8 cellular contexts compared by ENCODE assay signal in genomic region chrX:40580537-40581332, GRCh38. TPM values are rescaled to one million over a fixed set of nuclear protein-coding genes. Genes with fewer than 3 reads are reported as not detected.
A peak's percentile ranks its signal among the peaks of the same experiment; 100 is the strongest.
DNase-seq lines count a peak whose midpoint lies in the region; ATAC-seq and TF ChIP-seq lines count a peak whose summit lies in the region.

Gene ATP6AP2 (plus strand): TSS chrX:40580970. CDS start chrX:40581066, 96 bp downstream.

- H3K4me1 ChIP-seq in IMR-90 (ENCODE audit: control insufficient read depth, insufficient read depth, low read length) (no peaks in the 10 kb centered on the region), mononuclear cell (ENCODE audit: insufficient read depth, low read length) (peaks cover 50% of the 10 kb centered on the region)

- dilution Hi-C loops in IMR-90 (cut with HindIII; ENCODE audit: low sequenced_read_pairs, unreplicated experiment): no loop called here

- peak within 1 kb of the TSS; percentile 81; the same call in 1 of the 2 replicates for H3K14ac ChIP-seq in IMR-90 (replicated peaks; ENCODE audit: low read depth, low read length)

- H4K91ac ChIP-seq in IMR-90 (ENCODE audit: insufficient read depth, low read depth, low read length): no peak within 1 kb of the TSS; the same call in 1 of the 2 replicates

- no peak for TF ChIP-seq RAD21 in IMR-90 (IDR thresholded peaks at IDR 0.05; ENCODE audit: low read length)

- H4K20me1 ChIP-seq in IMR-90 (ENCODE audit: insufficient read depth, low read length): peaks cover 19% of the 10 kb centered on the region

- H3K4me3 ChIP-seq in IMR-90 (ENCODE audit: insufficient read depth, low read depth, low read length) (peak within 1 kb of the TSS; percentile 69), epithelial cell of esophagus (ENCODE audit: low read length) (peak within 1 kb of the TSS; percentile 69), mononuclear cell (ENCODE audit: low read length) (peak within 1 kb of the TSS; percentile 63)

- POLR2A ChIA-PET in IMR-90 (lab: Charles Lee; ENCODE audit: unreplicated experiment): no interaction called here

- in situ Hi-C loops in IMR-90 (cut with MboI; ENCODE audit: low sequenced_read_pairs): no loop called here

- peak within 1 kb of the TSS; percentile 67 for H2BK5ac ChIP-seq in IMR-90 (ENCODE audit: low read depth, low read length, poor library complexity, severe bottlenecking)

- CTCF ChIA-PET in IMR-90 (lab: Yijun Ruan, JAX): interaction anchor here (1.6 kb wide), 1 partner anchor 37 kb away, joined by 4 read pairs; no protein-coding TSS in a partner anchor

- peak within 1 kb of the TSS; percentile 74; the same call in 1 of the 3 replicates for H2BK15ac ChIP-seq in IMR-90 (ENCODE audit: low read depth, low read length)

- no peak within 1 kb of the TSS for H2AK5ac ChIP-seq in IMR-90 (ENCODE audit: low read depth, low read length)

- intact Hi-C loops in IMR-90 (cut with micrococcal nuclease): no loop called here

- peak within 1 kb of the TSS; percentile 96 for H3K4me2 ChIP-seq in IMR-90 (ENCODE audit: low read depth, low read length)

- peak within 1 kb of the TSS; percentile 70 for H3K27ac ChIP-seq in IMR-90 (ENCODE audit: insufficient read depth, low read length)

- peak within 1 kb of the TSS; percentile 51 for H4K5ac ChIP-seq in IMR-90 (ENCODE audit: low read depth, low read length)

- peak within 1 kb of the TSS; percentile 87 for H3K9ac ChIP-seq in IMR-90 (ENCODE audit: low read depth, low read length)

- H3K18ac ChIP-seq in IMR-90 (ENCODE audit: low read depth, low read length): no peak within 1 kb of the TSS

- TF ChIP-seq POLR2A in IMR-90 (IDR thresholded peaks at IDR 0.05; ENCODE audit: low read depth, low read length): peak; percentile 65; the same call in 1 of the 2 replicates

- TF ChIP-seq CTCF in IMR-90 (conservative IDR thresholded peaks at IDR 0.05; ENCODE audit: low read depth, low read length): no peak
- TF ChIP-seq CTCF in epithelial cell of esophagus (IDR thresholded peaks at IDR 0.05; ENCODE audit: insufficient read depth, low read depth, low read length, missing control alignments): no peak

- peak within 1 kb of the TSS; percentile 5; the same call in 1 of the 2 replicates for H3K23ac ChIP-seq in IMR-90 (ENCODE audit: low read depth, low read length)

- H2AK9ac ChIP-seq in IMR-90 (replicated peaks; ENCODE audit: low read depth, low read length, poor library complexity): peak within 1 kb of the TSS; percentile 67

- H3K4ac ChIP-seq in IMR-90 (ENCODE audit: low read depth, low read length): peak within 1 kb of the TSS; percentile 77; the same call in 1 of the 2 replicates

- no TSS peak for BruUV-seq in IMR-90 (replicated peaks; lab: Mats Ljungman, UMichigan)

- 29% methylated on average over 72 of the region's 89 CpGs; no CpG with 5 or more reads in 1 of the 2 experiments for WGBS in IMR-90 (ENCODE audit: extremely low coverage in 2 of 2, insufficient read length in 1 of 2), 2 experiments

- no peak within 1 kb of the TSS; the same call in 1 of the 2 replicates for H2BK120ac ChIP-seq in IMR-90 (ENCODE audit: low read depth, low read length)

- ATAC-seq in GM21528 (IDR thresholded peaks at IDR 0.05; ENCODE audit: low FRiP score, unreplicated experiment) (peak; percentile 98), IMR-90 (ENCODE audit: low read depth) (peak; percentile 98)

- H3K27me3 ChIP-seq in IMR-90 (ENCODE audit: control insufficient read depth, insufficient read depth, low read length) (no peaks in the 10 kb centered on the region), mononuclear cell (ENCODE audit: insufficient read depth, low read length) (no peaks in the 10 kb centered on the region)

- peak; percentile 97 for DNase-seq in DMS 273 (lab: John Stamatoyannopoulos, UW; ENCODE audit: unreplicated experiment)
- peak; percentile 90 for DNase-seq in IMR-90
- peak; percentile 95 for DNase-seq in OCI-M1 (lab: John Stamatoyannopoulos, UW)
- peak; percentile 79 for DNase-seq in activated T-cell treated with anti-CD3 and anti-CD28 coated beads for 4 hours
- peak; percentile 93 for DNase-seq in epithelial cell of esophagus (ENCODE audit: low read depth)
- peak; percentile 55 to 79 for DNase-seq in stimulated activated CD8-positive, alpha-beta memory T cell treated with anti-CD3 and anti-CD28 coated beads, Interleukin-4, amount 100 ng/mL, for 1 hour (ENCODE audit: low read depth in 2 of 2, low spot score in 1 of 2)

- no peak within 1 kb of the TSS for H3K56ac ChIP-seq in IMR-90 (ENCODE audit: extremely low read depth, insufficient read depth, low read length)

- peak within 1 kb of the TSS; percentile 90 to 96; a peak in 3 of 4 replicates for H4K8ac ChIP-seq in IMR-90 (ENCODE audit: low read depth in 2 of 2, low read length in 2 of 2)

- H3K36me3 ChIP-seq in IMR-90 (ENCODE audit: control insufficient read depth, insufficient read depth, low read length): no peaks in the 10 kb centered on the region

- peaks cover 0 to 10% of the 10 kb centered on the region in 2 experiments; a peak in 1 of 4 replicates for H3K79me1 ChIP-seq in IMR-90 (ENCODE audit: low read depth in 1 of 2, low read length in 2 of 2)

- H3K9me3 ChIP-seq in IMR-90 (ENCODE audit: control insufficient read depth, insufficient read depth, low read length): no peaks in the 10 kb centered on the region
- no peaks in the 10 kb centered on the region for H3K9me3 ChIP-seq in mononuclear cell (ENCODE audit: low read depth, low read length)

- 0 out of 2 replicates have a peak, but pooled peaks cover 4% of the 10 kb centered on the region for H3K9me1 ChIP-seq in IMR-90 (ENCODE audit: insufficient read depth, low read length)

- H2BK20ac ChIP-seq in IMR-90 (ENCODE audit: low read depth, low read length): no peak within 1 kb of the TSS

- peak within 1 kb of the TSS; percentile 95 for H2AFZ ChIP-seq in IMR-90 (replicated peaks; ENCODE audit: low read length, poor library complexity)

TF ChIP-seq in IMR-90, 13 proteins besides CTCF, POLR2A, EP300 and RAD21:
- peak; percentile 25; the same call in 1 of the 2 replicates for TF ChIP-seq MAZ (IDR thresholded peaks at IDR 0.05; ENCODE audit: borderline replicate concordance, low read depth, low read length)
- peak; percentile 53; the same call in 1 of the 2 replicates for TF ChIP-seq USF2 (IDR thresholded peaks at IDR 0.05; ENCODE audit: low read depth, low read length)
- no peak for TF ChIP-seq BHLHE40 (IDR thresholded peaks at IDR 0.05; ENCODE audit: low read depth, low read length)

RNA-seq across cellular contexts. Expression of gene ATP6AP2, which starts in this region (rescaled TPM):
- 61.4 and 76.2 TPM in 2 replicates for total RNA-seq in IMR-90 (2012; rRNA removed)
- polyA plus RNA-seq in IMR-90 (2012; rRNA removed): 141 and 175 TPM in 2 replicates
- polyA plus RNA-seq in IMR-90 (2012; cell fraction: cytosol; rRNA removed): 62.2 and 82.0 TPM in 2 replicates
- polyA plus RNA-seq in IMR-90 (2012; cell fraction: nucleus; rRNA removed; ENCODE audit: low replicate concordance): 21.9 and 112 TPM in 2 replicates
- total RNA-seq in mononuclear cell: 167 TPM

Comparison
In these comparisons a context has a peak if more than half of its experiments do, and no peak if none do; other contexts are left out.
1. Peak in every context shown above with its lines: DNase-seq, ATAC-seq, H3K4me3 ChIP-seq and H3K27ac ChIP-seq.